Comparison of ENCODE assay signal across 8 cellular contexts in genomic region chr4:155758500-155759371, GRCh38. TPM values are rescaled to one million over a fixed set of nuclear protein-coding genes. Genes with fewer than 3 reads are reported as not detected.
DNase-seq lines count a peak whose midpoint lies in the region; ATAC-seq and TF ChIP-seq lines count a peak whose summit lies in the region.

Gene GUCY1B1, plus strand, starts transcription at chr4:155759021. Its CDS starts 120 bp downstream, at chr4:155759141.

- no peaks in the 10 kb centered on the region for H3K9me2 ChIP-seq in PC-9 (ENCODE audit: insufficient read depth)

- peak within 1 kb of the TSS in 1 of 9 donors; percentile 53 for H3K27ac Mint-ChIP-seq in naive thymus-derived CD4-positive, alpha-beta T cell
- peak within 1 kb of the TSS; percentile 42 for H3K27ac Mint-ChIP-seq in stimulated activated naive B cell treated with anti-CD40 and anti-IgM and Interleukin-4, amounts not matched to agents 10 μg/mL and 1 μg/mL and 100 μg/mL, for 72 hours

- intact Hi-C loops in PC-9 (cut with micrococcal nuclease; ENCODE audit: unreplicated experiment) = loop anchor here (5.0 kb wide), 1 partner anchor 156 kb away; no protein-coding TSS in a partner anchor
- intact Hi-C loops in naive thymus-derived CD4-positive, alpha-beta T cell (cut with micrococcal nuclease) = loop anchor here in 1 of 2 donors (5.0 kb wide), 1 partner anchor 381 kb away; the partner anchor contains the start of gene MAP9

- TF ChIP-seq CTCF in AG04449 (IDR thresholded peaks at IDR 0.05; ENCODE audit: insufficient read depth, low read length, missing control alignments) (peak; percentile 32), PC-9 (conservative IDR thresholded peaks at IDR 0.05) (no peak), fibroblast of pulmonary artery (IDR thresholded peaks at IDR 0.05; ENCODE audit: low read length, missing control alignments) (peak; percentile 29)

- H3K4me3 ChIP-seq in AG04449 (ENCODE audit: low read depth, low read length) = peak within 1 kb of the TSS; percentile 60
- peak within 1 kb of the TSS; percentile 55 for H3K4me3 ChIP-seq in PC-9
- peak within 1 kb of the TSS; percentile 57 for H3K4me3 ChIP-seq in fibroblast of pulmonary artery (replicated peaks; ENCODE audit: low read depth, low read length)
- H3K4me3 ChIP-seq in naive thymus-derived CD4-positive, alpha-beta T cell (ENCODE audit: low read length) = no peak within 1 kb of the TSS

- peaks cover 0 to 10% (median 0%) of the 10 kb centered on the region in 11 donors for H3K9me3 Mint-ChIP-seq in naive thymus-derived CD4-positive, alpha-beta T cell
- H3K9me3 Mint-ChIP-seq in stimulated activated naive B cell treated with anti-CD40 and anti-IgM and Interleukin-4, amounts not matched to agents 10 μg/mL and 1 μg/mL and 100 μg/mL, for 72 hours = no peaks in the 10 kb centered on the region

- POLR2A ChIA-PET in AG04449 (lab: Yijun Ruan, JAX) = no interaction called here
- POLR2A ChIA-PET in PC-9 (lab: Charles Lee; ENCODE audit: unreplicated experiment) = no interaction called here
- POLR2A ChIA-PET in naive thymus-derived CD4-positive, alpha-beta T cell (lab: Charles Lee) = no interaction called here

- BruUV-seq in PC-9 (replicated peaks; lab: Mats Ljungman, UMichigan) = no TSS peak

- H3K4me2 ChIP-seq in PC-9 = peak within 1 kb of the TSS; percentile 78

- peak within 1 kb of the TSS; percentile 33 to 79 (median 70) for H3K4me3 Mint-ChIP-seq in naive thymus-derived CD4-positive, alpha-beta T cell
- H3K4me3 Mint-ChIP-seq in stimulated activated naive B cell treated with anti-CD40 and anti-IgM and Interleukin-4, amounts not matched to agents 10 μg/mL and 1 μg/mL and 100 μg/mL, for 72 hours = peak within 1 kb of the TSS; percentile 80 to 82

- H3K4me1 Mint-ChIP-seq in naive thymus-derived CD4-positive, alpha-beta T cell = peaks cover 6 to 14% (median 10%) of the 10 kb centered on the region in 7 donors
- H3K4me1 Mint-ChIP-seq in stimulated activated naive B cell treated with anti-CD40 and anti-IgM and Interleukin-4, amounts not matched to agents 10 μg/mL and 1 μg/mL and 100 μg/mL, for 72 hours = peaks cover 4 to 9% of the 10 kb centered on the region in 2 donors

- H3K79me2 ChIP-seq in PC-9 (ENCODE audit: low read depth) = no peaks in the 10 kb centered on the region

- peaks cover 0 to 2% (median 0%) of the 10 kb centered on the region in 5 donors for H3K36me3 Mint-ChIP-seq in naive thymus-derived CD4-positive, alpha-beta T cell
- H3K36me3 Mint-ChIP-seq in stimulated activated naive B cell treated with anti-CD40 and anti-IgM and Interleukin-4, amounts not matched to agents 10 μg/mL and 1 μg/mL and 100 μg/mL, for 72 hours = no peaks in the 10 kb centered on the region

- H3K27me3 Mint-ChIP-seq in naive thymus-derived CD4-positive, alpha-beta T cell = peaks cover 17 to 44% (median 32%) of the 10 kb centered on the region in 5 donors
- H3K27me3 Mint-ChIP-seq in stimulated activated naive B cell treated with anti-CD40 and anti-IgM and Interleukin-4, amounts not matched to agents 10 μg/mL and 1 μg/mL and 100 μg/mL, for 72 hours = peaks cover 0 to 4% of the 10 kb centered on the region in 2 donors

- no peak within 1 kb of the TSS for H3K27ac ChIP-seq in PC-9
- no peak within 1 kb of the TSS for H3K27ac ChIP-seq in naive thymus-derived CD4-positive, alpha-beta T cell (ENCODE audit: low read depth, low read length)

- H3K27me3 ChIP-seq in PC-9 (ENCODE audit: insufficient read depth, low read depth) = no peaks in the 10 kb centered on the region; the same call in 1 of the 2 replicates
- H3K27me3 ChIP-seq in naive thymus-derived CD4-positive, alpha-beta T cell (ENCODE audit: control insufficient read depth in 2 of 2, insufficient read depth in 2 of 2, low read length in 2 of 2) = peaks cover 0 to 10% of the 10 kb centered on the region in 2 donors

- peak within 1 kb of the TSS; percentile 80 for H2AFZ ChIP-seq in PC-9

- CTCF ChIA-PET in AG04449 (lab: Yijun Ruan, JAX) = no interaction called here
- CTCF ChIA-PET in PC-9 (lab: Charles Lee) = no interaction called here
- CTCF ChIA-PET in naive thymus-derived CD4-positive, alpha-beta T cell (lab: Charles Lee) = interaction anchor here (0.6 kb wide), 1 partner anchor 230 kb away, joined by 4 read pairs; no protein-coding TSS in a partner anchor

- DNase-seq in AG04449 (ENCODE audit: low read depth, low spot score) (peak; percentile 40), PC-9 (peak; percentile 64 to 77), fibroblast of pulmonary artery (ENCODE audit: low read depth) (peak; percentile 93)
- peak; percentile 6 for DNase-seq in activated effector memory CD4-positive, alpha-beta T cell treated with Interleukin-2 at 50 U/mL for 16 hours
- DNase-seq in naive thymus-derived CD4-positive, alpha-beta T cell = peak; percentile 35 to 81 (median 61)
- peak; percentile 87 for DNase-seq in stimulated activated naive B cell treated with anti-CD40 and anti-IgM and Interleukin-4, amounts not matched to agents 10 μg/mL and 1 μg/mL and 100 μg/mL, for 72 hours

- no peaks in the 10 kb centered on the region for H3K9me3 ChIP-seq in PC-9 (ENCODE audit: insufficient read depth, low read depth)
- no peaks in the 10 kb centered on the region for H3K9me3 ChIP-seq in naive thymus-derived CD4-positive, alpha-beta T cell (ENCODE audit: control insufficient read depth in 2 of 3, low read length in 3 of 3)

- no peaks in the 10 kb centered on the region for H3K36me3 ChIP-seq in PC-9 (ENCODE audit: low read depth)
- no peaks in the 10 kb centered on the region for H3K36me3 ChIP-seq in naive thymus-derived CD4-positive, alpha-beta T cell (ENCODE audit: control insufficient read depth in 2 of 3, insufficient read depth in 3 of 3, low read length in 3 of 3)

- no peaks in the 10 kb centered on the region for H4K20me1 ChIP-seq in PC-9 (ENCODE audit: insufficient read depth)

- H3F3A ChIP-seq in PC-9 (ENCODE audit: insufficient read depth, low read depth) = no peaks in the 10 kb centered on the region

- no peaks in the 10 kb centered on the region for H3K4me1 ChIP-seq in PC-9 (replicated peaks; ENCODE audit: insufficient read depth)
- H3K4me1 ChIP-seq in naive thymus-derived CD4-positive, alpha-beta T cell (ENCODE audit: control insufficient read depth in 2 of 2, insufficient read depth in 2 of 2, low read length in 2 of 2) = no peaks in the 10 kb centered on the region

- ATAC-seq in GM18867 (IDR thresholded peaks at IDR 0.05; ENCODE audit: unreplicated experiment) (peak; percentile 90), HG03095 (IDR thresholded peaks at IDR 0.05; ENCODE audit: unreplicated experiment) (peak; percentile 96)
- ATAC-seq in naive thymus-derived CD4-positive, alpha-beta T cell = peak; percentile 98
- ATAC-seq in stimulated activated naive B cell treated with anti-CD40 and anti-IgM and Interleukin-4, amounts not matched to agents 10 μg/mL and 1 μg/mL and 100 μg/mL, for 72 hours (replicated peaks) = peak; percentile 97 to 98

RNA-seq across cellular contexts. Expression of gene GUCY1B1, which starts in this region (rescaled TPM):
- 0.38 and 0.39 TPM in 2 replicates for total RNA-seq in PC-9 (2021)
- total RNA-seq in naive thymus-derived CD4-positive, alpha-beta T cell = 1 to 10 TPM in 1 of 5 experiments, under 1 TPM in 2, not detected in 2; 0.22 to 1.7 (median 0.29) TPM
- not detected for polyA plus RNA-seq in naive thymus-derived CD4-positive, alpha-beta T cell

Comparison
In these comparisons a context has a peak if more than half of its experiments do, and no peak if none do; other contexts are left out.
1. Peak in DNase-seq, H3K4me3 ChIP-seq and H3K4me2 ChIP-seq in PC-9; RNA of the gene not detected or under 1 TPM.
2. DNase-seq: peak in every context shown above with its lines; median percentile 93 in fibroblast of pulmonary artery; 87 in stimulated activated naive B cell treated with anti-CD40 and anti-IgM and Interleukin-4, amounts not matched to agents 10 μg/mL and 1 μg/mL and 100 μg/mL, for 72 hours; 70 in PC-9; 61 in naive thymus-derived CD4-positive, alpha-beta T cell; 40 in AG04449; 6 in activated effector memory CD4-positive, alpha-beta T cell treated with Interleukin-2 at 50 U/mL for 16 hours.